8 cellular contexts compared by ENCODE assay signal in the genomic region with DNA sequence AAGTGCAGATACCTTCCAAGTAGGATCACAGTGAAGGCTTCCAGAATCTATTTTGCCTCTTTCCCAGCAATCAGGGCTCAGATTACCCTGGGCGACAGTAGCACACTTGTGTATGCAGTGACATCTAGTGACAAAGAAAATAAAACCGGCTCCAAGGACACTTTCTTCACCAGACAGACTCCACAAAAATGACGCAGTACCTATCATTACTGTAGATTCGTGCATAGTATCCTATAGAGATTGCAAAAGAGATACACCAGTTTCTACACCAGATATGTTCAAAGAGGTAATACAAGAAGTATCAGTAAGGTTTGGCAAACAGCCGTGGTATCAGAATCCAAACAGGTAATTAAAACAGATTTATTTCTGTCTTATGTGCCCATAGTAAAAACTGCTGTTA.
DNase-seq lines count a peak whose midpoint lies in the region; ATAC-seq and TF ChIP-seq lines count a peak whose summit lies in the region.

No MANE protein-coding gene starts in this region.

- 2 to 5% methylated on average over 5 of the region's 5 CpGs for WGBS in thyroid gland, 2 donors

- intact Hi-C loops in thyroid gland (cut with DNase I), result loop anchor here (10.0 kb wide), 3 partner anchors 599 to 799 kb away; partner anchors contain the start of gene JAG1

- H3K4me3 Mint-ChIP-seq in activated T-cell treated with anti-CD3 and anti-CD28 coated beads, Interleukin-2, amount 50 U/mL, for 4 hours, result no peak overlapping the region

- POLR2A ChIA-PET in GM10248 (lab: Yijun Ruan, JAX), result no interaction called here

- DNase-seq in GM10248 (ENCODE audit: extremely low spot score) (peak; percentile 50), NCI-H460 (ENCODE audit: extremely low read depth, low read depth) (peak; percentile 61), astrocyte of the spinal cord (ENCODE audit: low read depth, low spot score) (peak; percentile 67), iPS-NIHi7 (ENCODE audit: extremely low spot score) (peak; percentile 60), thyroid gland (peak; percentile 26 to 49)
- DNase-seq in activated T-cell treated with anti-CD3 and anti-CD28 coated beads, Interleukin-2, amount 50 U/mL, for 4 hours, result no peak
- no peak for DNase-seq in effector CD4-positive, alpha-beta T cell

- H3K4me3 ChIP-seq in astrocyte of the spinal cord (ENCODE audit: low read depth, low read length), result no peak overlapping the region
- H3K4me3 ChIP-seq in thyroid gland (replicated peaks in 1 of 3), result no peak overlapping the region

- H3K4me1 ChIP-seq in thyroid gland, result no peaks in the 10 kb centered on the region

- no peaks in the 10 kb centered on the region for H3K4me1 Mint-ChIP-seq in activated T-cell treated with anti-CD3 and anti-CD28 coated beads, Interleukin-2, amount 50 U/mL, for 4 hours (ENCODE audit: low read depth)

- TF ChIP-seq POLR2A in thyroid gland (IDR thresholded peaks at IDR 0.05), result no peak

- H3K27me3 Mint-ChIP-seq in activated T-cell treated with anti-CD3 and anti-CD28 coated beads, Interleukin-2, amount 50 U/mL, for 4 hours (ENCODE audit: low read depth), result no peaks in the 10 kb centered on the region

- TF ChIP-seq CTCF in GM10248 (IDR thresholded peaks at IDR 0.05; ENCODE audit: control extremely low read depth, extremely low read depth, low read depth, missing control alignments) (peak; percentile 58), astrocyte of the spinal cord (IDR thresholded peaks at IDR 0.05; ENCODE audit: low read depth, low read length) (peak; percentile 48), thyroid gland (IDR thresholded peaks at IDR 0.05) (peak in 4 of 6 experiments; percentile 45 to 67 (median 62))

- in situ Hi-C loops in astrocyte of the spinal cord (cut with HindIII; ENCODE audit: low sequenced_read_pairs), result no loop called here

- no peaks in the 10 kb centered on the region for H3K36me3 ChIP-seq in thyroid gland

- H3K27ac ChIP-seq in thyroid gland, result no peak overlapping the region

- H3K9me3 Mint-ChIP-seq in activated T-cell treated with anti-CD3 and anti-CD28 coated beads, Interleukin-2, amount 50 U/mL, for 4 hours, result peaks cover 5% of the 10 kb centered on the region

- no peaks in the 10 kb centered on the region for H3K27me3 ChIP-seq in thyroid gland

- H3K9me3 ChIP-seq in thyroid gland, result no peaks in the 10 kb centered on the region

- CTCF ChIA-PET in GM10248 (lab: Yijun Ruan, JAX), result interaction anchor here (0.7 to 1.5 kb wide), 3 partner anchors 11 to 603 kb away, joined by 3 to 4 read pairs (median 4); no protein-coding TSS in a partner anchor

- peak; percentile 72 for ATAC-seq in HG03432 (IDR thresholded peaks at IDR 0.05; ENCODE audit: unreplicated experiment)
- ATAC-seq in activated T-cell treated with anti-CD3 and anti-CD28 coated beads, Interleukin-2, amount 50 U/mL, for 4 hours, result no peak

- H3K36me3 Mint-ChIP-seq in activated T-cell treated with anti-CD3 and anti-CD28 coated beads, Interleukin-2, amount 50 U/mL, for 4 hours (ENCODE audit: insufficient read depth), result no peaks in the 10 kb centered on the region

Comparison
In these comparisons a context has a peak if more than half of its experiments do, and no peak if none do; other contexts are left out.
1. DNase-seq: peak in GM10248 (single experiment), NCI-H460 (single experiment), astrocyte of the spinal cord (single experiment), iPS-NIHi7 (single experiment) and thyroid gland (2 of 2); none in activated T-cell treated with anti-CD3 and anti-CD28 coated beads, Interleukin-2, amount 50 U/mL, for 4 hours (single experiment) and effector CD4-positive, alpha-beta T cell (single experiment).
2. Peak in every context shown above with its lines, with median percentiles within 50 percentile points of each other: CTCF ChIP-seq.